In the genomic region with DNA sequence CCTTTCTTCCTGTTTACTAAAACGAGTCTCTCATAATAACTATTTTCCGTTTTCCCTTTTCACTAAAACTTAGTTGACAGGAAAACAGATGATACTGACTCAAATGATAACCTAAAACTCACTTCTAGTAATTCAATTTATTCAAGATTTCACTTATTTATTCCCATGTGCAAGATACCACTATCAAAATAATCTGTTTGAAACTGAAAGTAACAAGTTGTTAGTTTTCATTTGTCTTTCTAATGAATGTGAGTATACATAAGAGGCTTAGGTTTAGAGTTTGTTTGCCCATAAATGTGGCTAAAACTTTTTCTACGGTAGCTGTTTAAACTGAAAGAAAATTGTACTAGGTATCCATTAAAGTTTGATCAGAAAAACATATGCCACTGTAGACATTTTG, we compare ENCODE assay signal across 17 cellular contexts.
DNase-seq lines count a peak whose midpoint lies in the region; ATAC-seq and TF ChIP-seq lines count a peak whose summit lies in the region.
"Had no signal": no experiment of that assay in that cellular context is flagged by ENCODE, and none has a peak within 500 bp of the region (broad histone marks: within the 10 kb centered on the region; RNA-seq: fewer than 3 reads in every experiment).

No MANE protein-coding gene starts in this region.

- TF ChIP-seq CTCF in natural killer cell (IDR thresholded peaks at IDR 0.05) (no peak), smooth muscle cell (IDR thresholded peaks at IDR 0.05; ENCODE audit: borderline replicate concordance, insufficient read depth, poor library complexity, severe bottlenecking) (no peak)

- no peak overlapping the region for H3K9ac ChIP-seq in smooth muscle cell (ENCODE audit: low read depth)

- no peaks in the 10 kb centered on the region for H3K27me3 ChIP-seq in smooth muscle cell (ENCODE audit: low read depth)
- H3K27me3 ChIP-seq: heart left ventricle, neutrophil had no signal

- intact Hi-C loops in natural killer cell (cut with micrococcal nuclease): no loop called here

- no peak overlapping the region for H3K4me2 ChIP-seq in smooth muscle cell

- H3K27ac Mint-ChIP-seq in natural killer cell: peak overlapping the region; percentile 21 to 22
- H3K27ac Mint-ChIP-seq in natural killer cell treated with Interleukin-12 subunit alpha and Interleukin-12 subunit beta and Interleukin-15 and Interleukin-18, amount 100 ng/mL, for 72 hours: no peak overlapping the region
- H3K27ac Mint-ChIP-seq: activated CD4-positive, alpha-beta T cell treated with anti-CD3 and anti-CD28 coated beads for 36 hours had no signal

- WGBS in smooth muscle cell (ENCODE audit: low lambda C conversion rate): 79% methylated on average over 3 of the region's 3 CpGs

- H3F3A ChIP-seq in smooth muscle cell (ENCODE audit: low read depth): no peaks in the 10 kb centered on the region

- no peak overlapping the region for H3K27ac ChIP-seq in smooth muscle cell (ENCODE audit: low read depth)
- H3K27ac ChIP-seq: heart left ventricle, neutrophil had no signal

- no peaks in the 10 kb centered on the region for H3K27me3 Mint-ChIP-seq in natural killer cell (ENCODE audit: low read depth in 2 of 2)
- no peaks in the 10 kb centered on the region for H3K27me3 Mint-ChIP-seq in natural killer cell treated with Interleukin-12 subunit alpha and Interleukin-12 subunit beta and Interleukin-15 and Interleukin-18, amount 100 ng/mL, for 72 hours
- H3K27me3 Mint-ChIP-seq: activated CD4-positive, alpha-beta T cell treated with anti-CD3 and anti-CD28 coated beads for 36 hours had no signal

- DNase-seq in natural killer cell: no peak
- DNase-seq in natural killer cell treated with Interleukin-12 subunit alpha and Interleukin-12 subunit beta and Interleukin-15 and Interleukin-18, amount 100 ng/mL, for 72 hours (ENCODE audit: low spot score): no peak
- DNase-seq in OCI-M1 (lab: John Stamatoyannopoulos, UW): peak; percentile 52
- DNase-seq in smooth muscle cell (lab: John Stamatoyannopoulos, UW; ENCODE audit: unreplicated experiment): no peak
- no peak for DNase-seq in DMS 273 (lab: John Stamatoyannopoulos, UW; ENCODE audit: unreplicated experiment)
- DNase-seq in midbrain (lab: John Stamatoyannopoulos, UW): no peak
- DNase-seq: activated CD4-positive, alpha-beta T cell treated with anti-CD3 and anti-CD28 coated beads for 36 hours; activated T-cell treated with anti-CD3 and anti-CD28 coated beads, Interleukin-2, amount 50 U/mL, for 48 hours; caudate nucleus; effector memory CD4-positive, alpha-beta T cell; heart left ventricle; SHP77 treated with DMSO at 0.1 percent for 48 hours; substantia nigra; T1000 had no signal

- peak overlapping the region; percentile 14 for H3K4me3 Mint-ChIP-seq in natural killer cell
- no peak overlapping the region for H3K4me3 Mint-ChIP-seq in natural killer cell treated with Interleukin-12 subunit alpha and Interleukin-12 subunit beta and Interleukin-15 and Interleukin-18, amount 100 ng/mL, for 72 hours
- H3K4me3 Mint-ChIP-seq: activated CD4-positive, alpha-beta T cell treated with anti-CD3 and anti-CD28 coated beads for 36 hours had no signal

- H4K20me1 ChIP-seq in smooth muscle cell (ENCODE audit: low read depth): no peaks in the 10 kb centered on the region

- no peak overlapping the region for H3K4me3 ChIP-seq in smooth muscle cell
- H3K4me3 ChIP-seq: heart left ventricle had no signal

- H3K36me3 ChIP-seq in smooth muscle cell (ENCODE audit: low read depth): no peaks in the 10 kb centered on the region
- H3K36me3 ChIP-seq: heart left ventricle, neutrophil had no signal

- H3K9me3 Mint-ChIP-seq in natural killer cell: peaks cover 0 to 4% of the 10 kb centered on the region in 2 donors
- H3K9me3 Mint-ChIP-seq in natural killer cell treated with Interleukin-12 subunit alpha and Interleukin-12 subunit beta and Interleukin-15 and Interleukin-18, amount 100 ng/mL, for 72 hours: peaks cover 4% of the 10 kb centered on the region

- no peaks in the 10 kb centered on the region for H3K9me3 ChIP-seq in smooth muscle cell (replicated peaks; ENCODE audit: low read depth)
- H3K9me3 ChIP-seq: heart left ventricle, neutrophil had no signal

- H3K79me2 ChIP-seq in smooth muscle cell (ENCODE audit: low read depth): no peaks in the 10 kb centered on the region

- no peak for ATAC-seq in natural killer cell
- no peak for ATAC-seq in natural killer cell treated with Interleukin-12 subunit alpha and Interleukin-12 subunit beta and Interleukin-15 and Interleukin-18, amount 100 ng/mL, for 72 hours
- peak; percentile 56 for ATAC-seq in GM21786 (IDR thresholded peaks at IDR 0.05; ENCODE audit: unreplicated experiment)
- ATAC-seq in GM19023 (IDR thresholded peaks at IDR 0.05; ENCODE audit: unreplicated experiment): no peak
- ATAC-seq: activated CD4-positive, alpha-beta T cell treated with anti-CD3 and anti-CD28 coated beads for 36 hours; heart left ventricle had no signal

- peaks cover 5% of the 10 kb centered on the region for H3K4me1 ChIP-seq in smooth muscle cell (ENCODE audit: low read depth)
- H3K4me1 ChIP-seq: heart left ventricle had no signal

- H3K4me1 Mint-ChIP-seq in natural killer cell: no peaks in the 10 kb centered on the region
- H3K4me1 Mint-ChIP-seq in natural killer cell treated with Interleukin-12 subunit alpha and Interleukin-12 subunit beta and Interleukin-15 and Interleukin-18, amount 100 ng/mL, for 72 hours (ENCODE audit: low read depth in 2 of 2): no peaks in the 10 kb centered on the region
- H3K4me1 Mint-ChIP-seq: activated CD4-positive, alpha-beta T cell treated with anti-CD3 and anti-CD28 coated beads for 36 hours had no signal

- peak overlapping the region; percentile 28 for H2AFZ ChIP-seq in smooth muscle cell (ENCODE audit: low read depth)

- H3K36me3 Mint-ChIP-seq in natural killer cell: no peaks in the 10 kb centered on the region
- no peaks in the 10 kb centered on the region for H3K36me3 Mint-ChIP-seq in natural killer cell treated with Interleukin-12 subunit alpha and Interleukin-12 subunit beta and Interleukin-15 and Interleukin-18, amount 100 ng/mL, for 72 hours

Comparison
In these comparisons a context has a peak if more than half of its experiments do, and no peak if none do; other contexts are left out.
1. H3K27ac Mint-ChIP-seq: peak in natural killer cell (2 of 2); none in natural killer cell treated with Interleukin-12 subunit alpha and Interleukin-12 subunit beta and Interleukin-15 and Interleukin-18, amount 100 ng/mL, for 72 hours (0 of 2).